ENCODE assay signal across 1 cellular context in the genomic region with DNA sequence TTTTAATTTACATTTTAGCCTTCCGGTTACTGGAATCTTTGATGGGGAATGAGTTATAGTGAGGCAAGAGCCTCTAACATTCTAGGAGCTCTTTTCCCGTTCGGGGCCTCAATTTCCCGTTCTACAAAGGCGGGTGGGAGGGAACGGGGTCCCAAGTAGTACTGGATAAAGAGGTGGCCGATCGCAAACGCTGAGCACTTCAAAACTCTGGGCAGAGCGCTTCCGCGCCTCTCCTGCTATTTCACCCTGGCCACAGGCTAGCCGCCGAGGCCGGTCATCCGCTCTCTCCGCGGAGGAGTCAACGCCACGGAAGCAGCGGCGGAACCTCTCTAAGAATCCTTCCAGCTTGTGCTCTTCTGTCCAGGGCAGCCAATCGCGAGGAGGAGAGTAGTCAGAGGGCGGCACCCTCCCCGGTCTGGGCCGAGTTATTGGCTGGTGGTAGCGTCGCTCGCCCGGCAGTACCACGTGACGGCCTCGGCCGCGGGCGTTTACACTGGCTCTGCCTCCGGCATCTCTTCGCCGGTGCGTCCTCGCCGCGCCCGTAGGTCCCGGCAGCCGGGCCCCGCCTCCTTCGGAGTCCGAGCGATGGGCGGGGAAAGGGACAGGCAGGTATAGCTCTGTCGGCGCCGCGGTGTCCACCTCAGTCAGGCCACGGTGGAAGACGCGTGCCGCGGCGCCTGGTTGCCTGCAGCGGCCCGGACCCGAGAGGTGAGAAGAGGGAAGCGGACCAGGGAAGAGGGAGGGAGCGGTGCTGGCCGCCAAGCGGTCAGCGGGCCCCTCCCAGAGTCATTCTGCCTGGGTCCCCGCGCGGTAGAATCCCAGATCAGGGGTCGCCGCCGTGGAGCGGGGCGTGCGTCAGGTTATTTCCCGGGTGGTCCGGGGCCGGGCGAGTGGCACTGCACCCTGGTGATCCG.
TF ChIP-seq lines count a peak whose summit lies in the region.

A gene (plus strand): TSS at position 487 of the 914 bp plus-strand sequence. CDS start 16,895 bp downstream, outside the sequence.

TF ChIP-seq in K562, 482 proteins besides CTCF, POLR2A, EP300 and RAD21 (continued from another document and continues in another):
- TF ChIP-seq, protein P1, sequence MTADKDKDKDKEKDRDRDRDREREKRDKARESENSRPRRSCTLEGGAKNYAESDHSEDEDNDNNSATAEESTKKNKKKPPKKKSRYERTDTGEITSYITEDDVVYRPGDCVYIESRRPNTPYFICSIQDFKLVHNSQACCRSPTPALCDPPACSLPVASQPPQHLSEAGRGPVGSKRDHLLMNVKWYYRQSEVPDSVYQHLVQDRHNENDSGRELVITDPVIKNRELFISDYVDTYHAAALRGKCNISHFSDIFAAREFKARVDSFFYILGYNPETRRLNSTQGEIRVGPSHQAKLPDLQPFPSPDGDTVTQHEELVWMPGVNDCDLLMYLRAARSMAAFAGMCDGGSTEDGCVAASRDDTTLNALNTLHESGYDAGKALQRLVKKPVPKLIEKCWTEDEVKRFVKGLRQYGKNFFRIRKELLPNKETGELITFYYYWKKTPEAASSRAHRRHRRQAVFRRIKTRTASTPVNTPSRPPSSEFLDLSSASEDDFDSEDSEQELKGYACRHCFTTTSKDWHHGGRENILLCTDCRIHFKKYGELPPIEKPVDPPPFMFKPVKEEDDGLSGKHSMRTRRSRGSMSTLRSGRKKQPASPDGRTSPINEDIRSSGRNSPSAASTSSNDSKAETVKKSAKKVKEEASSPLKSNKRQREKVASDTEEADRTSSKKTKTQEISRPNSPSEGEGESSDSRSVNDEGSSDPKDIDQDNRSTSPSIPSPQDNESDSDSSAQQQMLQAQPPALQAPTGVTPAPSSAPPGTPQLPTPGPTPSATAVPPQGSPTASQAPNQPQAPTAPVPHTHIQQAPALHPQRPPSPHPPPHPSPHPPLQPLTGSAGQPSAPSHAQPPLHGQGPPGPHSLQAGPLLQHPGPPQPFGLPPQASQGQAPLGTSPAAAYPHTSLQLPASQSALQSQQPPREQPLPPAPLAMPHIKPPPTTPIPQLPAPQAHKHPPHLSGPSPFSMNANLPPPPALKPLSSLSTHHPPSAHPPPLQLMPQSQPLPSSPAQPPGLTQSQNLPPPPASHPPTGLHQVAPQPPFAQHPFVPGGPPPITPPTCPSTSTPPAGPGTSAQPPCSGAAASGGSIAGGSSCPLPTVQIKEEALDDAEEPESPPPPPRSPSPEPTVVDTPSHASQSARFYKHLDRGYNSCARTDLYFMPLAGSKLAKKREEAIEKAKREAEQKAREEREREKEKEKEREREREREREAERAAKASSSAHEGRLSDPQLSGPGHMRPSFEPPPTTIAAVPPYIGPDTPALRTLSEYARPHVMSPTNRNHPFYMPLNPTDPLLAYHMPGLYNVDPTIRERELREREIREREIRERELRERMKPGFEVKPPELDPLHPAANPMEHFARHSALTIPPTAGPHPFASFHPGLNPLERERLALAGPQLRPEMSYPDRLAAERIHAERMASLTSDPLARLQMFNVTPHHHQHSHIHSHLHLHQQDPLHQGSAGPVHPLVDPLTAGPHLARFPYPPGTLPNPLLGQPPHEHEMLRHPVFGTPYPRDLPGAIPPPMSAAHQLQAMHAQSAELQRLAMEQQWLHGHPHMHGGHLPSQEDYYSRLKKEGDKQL (CRISPR knock-in tag; IDR thresholded peaks at IDR 0.05; ENCODE audit: borderline replicate concordance), result no peak
- no peak for TF ChIP-seq SNIP1 (IDR thresholded peaks at IDR 0.05; ENCODE audit: low read depth)
- TF ChIP-seq FUS (optimal IDR thresholded peaks at IDR 0.05; ENCODE audit: low read depth, low read length), result peak; percentile 19
- TF ChIP-seq KLF16 (IDR thresholded peaks at IDR 0.05), result no peak
- TF ChIP-seq ADNP (tag; IDR thresholded peaks at IDR 0.05), result no peak
- TF ChIP-seq, protein P2, sequence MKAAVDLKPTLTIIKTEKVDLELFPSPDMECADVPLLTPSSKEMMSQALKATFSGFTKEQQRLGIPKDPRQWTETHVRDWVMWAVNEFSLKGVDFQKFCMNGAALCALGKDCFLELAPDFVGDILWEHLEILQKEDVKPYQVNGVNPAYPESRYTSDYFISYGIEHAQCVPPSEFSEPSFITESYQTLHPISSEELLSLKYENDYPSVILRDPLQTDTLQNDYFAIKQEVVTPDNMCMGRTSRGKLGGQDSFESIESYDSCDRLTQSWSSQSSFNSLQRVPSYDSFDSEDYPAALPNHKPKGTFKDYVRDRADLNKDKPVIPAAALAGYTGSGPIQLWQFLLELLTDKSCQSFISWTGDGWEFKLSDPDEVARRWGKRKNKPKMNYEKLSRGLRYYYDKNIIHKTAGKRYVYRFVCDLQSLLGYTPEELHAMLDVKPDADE (conservative IDR thresholded peaks at IDR 0.05; ENCODE audit: control insufficient read depth, low read depth, low read length), result no peak; the same call in 1 of the 2 replicates
- TF ChIP-seq SOX6 (IDR thresholded peaks at IDR 0.05), result peak; percentile 32; the same call in 1 of the 2 replicates
- TF ChIP-seq, protein P3, sequence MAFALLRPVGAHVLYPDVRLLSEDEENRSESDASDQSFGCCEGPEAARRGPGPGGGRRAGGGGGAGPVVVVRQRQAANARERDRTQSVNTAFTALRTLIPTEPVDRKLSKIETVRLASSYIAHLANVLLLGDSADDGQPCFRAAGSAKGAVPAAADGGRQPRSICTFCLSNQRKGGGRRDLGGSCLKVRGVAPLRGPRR (CRISPR knock-in tag; IDR thresholded peaks at IDR 0.05), result no peak
- peak in 1 of 2 experiments; percentile 68; a peak in 1 of 3 replicates for TF ChIP-seq CBX3 (IDR thresholded peaks at IDR 0.05; ENCODE audit: borderline replicate concordance in 1 of 2, low read length in 2 of 2)
- TF ChIP-seq, protein P4, sequence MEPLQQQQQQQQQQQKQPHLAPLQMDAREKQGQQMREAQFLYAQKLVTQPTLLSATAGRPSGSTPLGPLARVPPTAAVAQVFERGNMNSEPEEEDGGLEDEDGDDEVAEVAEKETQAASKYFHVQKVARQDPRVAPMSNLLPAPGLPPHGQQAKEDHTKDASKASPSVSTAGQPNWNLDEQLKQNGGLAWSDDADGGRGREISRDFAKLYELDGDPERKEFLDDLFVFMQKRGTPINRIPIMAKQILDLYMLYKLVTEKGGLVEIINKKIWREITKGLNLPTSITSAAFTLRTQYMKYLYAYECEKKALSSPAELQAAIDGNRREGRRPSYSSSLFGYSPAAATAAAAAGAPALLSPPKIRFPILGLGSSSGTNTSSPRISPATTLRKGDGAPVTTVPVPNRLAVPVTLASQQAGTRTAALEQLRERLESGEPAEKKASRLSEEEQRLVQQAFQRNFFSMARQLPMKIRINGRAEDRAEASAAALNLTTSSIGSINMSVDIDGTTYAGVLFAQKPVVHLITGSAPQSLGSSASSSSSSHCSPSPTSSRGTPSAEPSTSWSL (CRISPR knock-in tag; IDR thresholded peaks at IDR 0.05; ENCODE audit: borderline replicate concordance), result no peak
- no peak for TF ChIP-seq SPI1 (IDR thresholded peaks at IDR 0.05; ENCODE audit: borderline replicate concordance, low read depth, low read length)
- no peak for TF ChIP-seq ZNF431 (CRISPR knock-in tag; IDR thresholded peaks at IDR 0.05)
- no peak for TF ChIP-seq SREBF2 (CRISPR knock-in tag; IDR thresholded peaks at IDR 0.05)
- TF ChIP-seq STAT5A (IDR thresholded peaks at IDR 0.05; ENCODE audit: borderline replicate concordance, low read length), result no peak
- TF ChIP-seq, protein P5, sequence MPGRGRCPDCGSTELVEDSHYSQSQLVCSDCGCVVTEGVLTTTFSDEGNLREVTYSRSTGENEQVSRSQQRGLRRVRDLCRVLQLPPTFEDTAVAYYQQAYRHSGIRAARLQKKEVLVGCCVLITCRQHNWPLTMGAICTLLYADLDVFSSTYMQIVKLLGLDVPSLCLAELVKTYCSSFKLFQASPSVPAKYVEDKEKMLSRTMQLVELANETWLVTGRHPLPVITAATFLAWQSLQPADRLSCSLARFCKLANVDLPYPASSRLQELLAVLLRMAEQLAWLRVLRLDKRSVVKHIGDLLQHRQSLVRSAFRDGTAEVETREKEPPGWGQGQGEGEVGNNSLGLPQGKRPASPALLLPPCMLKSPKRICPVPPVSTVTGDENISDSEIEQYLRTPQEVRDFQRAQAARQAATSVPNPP (IDR thresholded peaks at IDR 0.05; ENCODE audit: borderline replicate concordance, insufficient read depth, insufficient read length), result no peak
- TF ChIP-seq KLF6 (CRISPR knock-in tag; IDR thresholded peaks at IDR 0.05; ENCODE audit: borderline replicate concordance), result no peak
- TF ChIP-seq, protein P6, sequence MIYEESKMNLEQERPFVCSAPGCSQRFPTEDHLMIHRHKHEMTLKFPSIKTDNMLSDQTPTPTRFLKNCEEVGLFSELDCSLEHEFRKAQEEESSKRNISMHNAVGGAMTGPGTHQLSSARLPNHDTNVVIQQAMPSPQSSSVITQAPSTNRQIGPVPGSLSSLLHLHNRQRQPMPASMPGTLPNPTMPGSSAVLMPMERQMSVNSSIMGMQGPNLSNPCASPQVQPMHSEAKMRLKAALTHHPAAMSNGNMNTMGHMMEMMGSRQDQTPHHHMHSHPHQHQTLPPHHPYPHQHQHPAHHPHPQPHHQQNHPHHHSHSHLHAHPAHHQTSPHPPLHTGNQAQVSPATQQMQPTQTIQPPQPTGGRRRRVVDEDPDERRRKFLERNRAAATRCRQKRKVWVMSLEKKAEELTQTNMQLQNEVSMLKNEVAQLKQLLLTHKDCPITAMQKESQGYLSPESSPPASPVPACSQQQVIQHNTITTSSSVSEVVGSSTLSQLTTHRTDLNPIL (CRISPR knock-in tag; IDR thresholded peaks at IDR 0.05), result 0 out of 2 replicates have a peak, but pooled peaks have one; percentile 56
- TF ChIP-seq, protein P7, sequence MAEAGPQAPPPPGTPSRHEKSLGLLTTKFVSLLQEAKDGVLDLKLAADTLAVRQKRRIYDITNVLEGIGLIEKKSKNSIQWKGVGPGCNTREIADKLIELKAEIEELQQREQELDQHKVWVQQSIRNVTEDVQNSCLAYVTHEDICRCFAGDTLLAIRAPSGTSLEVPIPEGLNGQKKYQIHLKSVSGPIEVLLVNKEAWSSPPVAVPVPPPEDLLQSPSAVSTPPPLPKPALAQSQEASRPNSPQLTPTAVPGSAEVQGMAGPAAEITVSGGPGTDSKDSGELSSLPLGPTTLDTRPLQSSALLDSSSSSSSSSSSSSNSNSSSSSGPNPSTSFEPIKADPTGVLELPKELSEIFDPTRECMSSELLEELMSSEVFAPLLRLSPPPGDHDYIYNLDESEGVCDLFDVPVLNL (CRISPR knock-in tag; IDR thresholded peaks at IDR 0.05; ENCODE audit: low read depth), result peak; percentile 59; the same call in 1 of the 2 replicates
- TF ChIP-seq MCM3 (IDR thresholded peaks at IDR 0.05), result no peak
- TF ChIP-seq SUPT5H (IDR thresholded peaks at IDR 0.05), result peak; percentile 89
- no peak for TF ChIP-seq NFE2 (IDR thresholded peaks at IDR 0.05; ENCODE audit: low read depth)
- TF ChIP-seq ZNF696 (CRISPR knock-in tag; conservative IDR thresholded peaks at IDR 0.05), result no peak
- no peak for TF ChIP-seq HDAC6 (IDR thresholded peaks at IDR 0.05; ENCODE audit: low read depth, low read length)
- no peak for TF ChIP-seq MCM5 (IDR thresholded peaks at IDR 0.05; ENCODE audit: low read depth)
- peak; percentile 84; the same call in 1 of the 2 replicates for TF ChIP-seq MTA3 (IDR thresholded peaks at IDR 0.05; ENCODE audit: borderline replicate concordance)
- TF ChIP-seq ZNF197 (CRISPR knock-in tag; IDR thresholded peaks at IDR 0.05; ENCODE audit: low read depth), result no peak
- no peak for TF ChIP-seq ETV6 (IDR thresholded peaks at IDR 0.05; ENCODE audit: borderline replicate concordance in 1 of 2, low read depth in 2 of 2, low read length in 1 of 2)
- no peak for TF ChIP-seq ETV6 (CRISPR knock-in tag; IDR thresholded peaks at IDR 0.05; ENCODE audit: borderline replicate concordance)
- TF ChIP-seq ZNF212 (CRISPR knock-in tag; IDR thresholded peaks at IDR 0.05), result no peak
- TF ChIP-seq ZFP1 (CRISPR knock-in tag; IDR thresholded peaks at IDR 0.05), result no peak
- peak; percentile 52 for TF ChIP-seq ELF1 (tag; IDR thresholded peaks at IDR 0.05)
- TF ChIP-seq, protein P8, sequence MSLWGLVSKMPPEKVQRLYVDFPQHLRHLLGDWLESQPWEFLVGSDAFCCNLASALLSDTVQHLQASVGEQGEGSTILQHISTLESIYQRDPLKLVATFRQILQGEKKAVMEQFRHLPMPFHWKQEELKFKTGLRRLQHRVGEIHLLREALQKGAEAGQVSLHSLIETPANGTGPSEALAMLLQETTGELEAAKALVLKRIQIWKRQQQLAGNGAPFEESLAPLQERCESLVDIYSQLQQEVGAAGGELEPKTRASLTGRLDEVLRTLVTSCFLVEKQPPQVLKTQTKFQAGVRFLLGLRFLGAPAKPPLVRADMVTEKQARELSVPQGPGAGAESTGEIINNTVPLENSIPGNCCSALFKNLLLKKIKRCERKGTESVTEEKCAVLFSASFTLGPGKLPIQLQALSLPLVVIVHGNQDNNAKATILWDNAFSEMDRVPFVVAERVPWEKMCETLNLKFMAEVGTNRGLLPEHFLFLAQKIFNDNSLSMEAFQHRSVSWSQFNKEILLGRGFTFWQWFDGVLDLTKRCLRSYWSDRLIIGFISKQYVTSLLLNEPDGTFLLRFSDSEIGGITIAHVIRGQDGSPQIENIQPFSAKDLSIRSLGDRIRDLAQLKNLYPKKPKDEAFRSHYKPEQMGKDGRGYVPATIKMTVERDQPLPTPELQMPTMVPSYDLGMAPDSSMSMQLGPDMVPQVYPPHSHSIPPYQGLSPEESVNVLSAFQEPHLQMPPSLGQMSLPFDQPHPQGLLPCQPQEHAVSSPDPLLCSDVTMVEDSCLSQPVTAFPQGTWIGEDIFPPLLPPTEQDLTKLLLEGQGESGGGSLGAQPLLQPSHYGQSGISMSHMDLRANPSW (CRISPR knock-in tag; IDR thresholded peaks at IDR 0.05), result no peak
- TF ChIP-seq SMAD2 (IDR thresholded peaks at IDR 0.05; ENCODE audit: low read depth, low read length), result no peak
- TF ChIP-seq MTA1 (IDR thresholded peaks at IDR 0.05; ENCODE audit: borderline replicate concordance), result no peak
- TF ChIP-seq ZNF644 (tag; IDR thresholded peaks at IDR 0.05; ENCODE audit: low read depth), result no peak
- no peak for TF ChIP-seq TCF3 (CRISPR knock-in tag; IDR thresholded peaks at IDR 0.05)
- TF ChIP-seq, protein P9, sequence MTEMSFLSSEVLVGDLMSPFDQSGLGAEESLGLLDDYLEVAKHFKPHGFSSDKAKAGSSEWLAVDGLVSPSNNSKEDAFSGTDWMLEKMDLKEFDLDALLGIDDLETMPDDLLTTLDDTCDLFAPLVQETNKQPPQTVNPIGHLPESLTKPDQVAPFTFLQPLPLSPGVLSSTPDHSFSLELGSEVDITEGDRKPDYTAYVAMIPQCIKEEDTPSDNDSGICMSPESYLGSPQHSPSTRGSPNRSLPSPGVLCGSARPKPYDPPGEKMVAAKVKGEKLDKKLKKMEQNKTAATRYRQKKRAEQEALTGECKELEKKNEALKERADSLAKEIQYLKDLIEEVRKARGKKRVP (CRISPR knock-in tag; IDR thresholded peaks at IDR 0.05), result no peak
- TF ChIP-seq ZNF699 (CRISPR knock-in tag; IDR thresholded peaks at IDR 0.05; ENCODE audit: insufficient replicate concordance), result no peak
- peak; percentile 77; the same call in 1 of the 2 replicates for TF ChIP-seq KAT7 (CRISPR knock-in tag; IDR thresholded peaks at IDR 0.05; ENCODE audit: borderline replicate concordance)
- TF ChIP-seq, protein P10, sequence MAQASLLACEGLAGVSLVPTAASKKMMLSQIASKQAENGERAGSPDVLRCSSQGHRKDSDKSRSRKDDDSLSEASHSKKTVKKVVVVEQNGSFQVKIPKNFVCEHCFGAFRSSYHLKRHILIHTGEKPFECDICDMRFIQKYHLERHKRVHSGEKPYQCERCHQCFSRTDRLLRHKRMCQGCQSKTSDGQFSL (CRISPR knock-in tag; IDR thresholded peaks at IDR 0.05), result no peak
- TF ChIP-seq, protein P10 (tag; IDR thresholded peaks at IDR 0.05), result no peak
